Comparison of ENCODE assay signal across 9 cellular contexts in genomic region chr17:1455291-1455747, GRCh38. TPM values are rescaled to one million over a fixed set of nuclear protein-coding genes. Genes with fewer than 3 reads are reported as not detected.
DNase-seq lines count a peak whose midpoint lies in the region; ATAC-seq, FAIRE-seq and TF ChIP-seq lines count a peak whose summit lies in the region.
"Had no signal": no experiment of that assay in that cellular context is flagged by ENCODE, and none has a peak within 500 bp of the region (broad histone marks: within the 10 kb centered on the region; RNA-seq: fewer than 3 reads in every experiment).

No MANE protein-coding gene starts in this region.

- TF ChIP-seq EP300 in H1 (IDR thresholded peaks at IDR 0.05; ENCODE audit: borderline replicate concordance in 1 of 2, low read depth in 2 of 2, low read length in 2 of 2) (no peak), stomach (IDR thresholded peaks at IDR 0.05) (no peak)

- TF ChIP-seq POLR2A in H1 (IDR thresholded peaks at IDR 0.05; ENCODE audit: control extremely low read depth in 1 of 2, low read depth in 2 of 2, low read length in 2 of 2) = no peak
- no peak for TF ChIP-seq POLR2A in stomach (IDR thresholded peaks at IDR 0.05)

- POLR2A ChIA-PET in H1 (lab: Charles Lee; ENCODE audit: partially characterized antibody) = interaction anchor here (0.6 to 3.5 kb wide), 16 partner anchors 8 to 202 kb away, joined by 3 to 13 read pairs (median 4); partner anchors contain the start of genes MYO1C and YWHAE

- H3K14ac ChIP-seq in H1 (ENCODE audit: insufficient read length) = no peak overlapping the region

- intact Hi-C loops in activated CD4-positive, alpha-beta T cell treated with anti-CD3 and anti-CD28 coated beads, Interleukin-2, amount 10 ng/mL, durations not matched to agents 24 days and 14 days (cut with micrococcal nuclease) = loop anchor here (5.0 kb wide), 1 partner anchor 88 kb away; no protein-coding TSS in a partner anchor
- intact Hi-C loops in stomach (cut with DNase I; ENCODE audit: low total_unique reads) = no loop called here

- no peak overlapping the region for H3K4ac ChIP-seq in H1 (replicated peaks; ENCODE audit: insufficient read length, low read depth, low read length)

- H3K27me3 ChIP-seq in H1 (replicated peaks in 1 of 4; ENCODE audit: control insufficient read depth in 3 of 4, extremely low read depth in 1 of 4, insufficient read depth in 3 of 4, low read length in 3 of 4) (no peaks in the 10 kb centered on the region), stomach (no peaks in the 10 kb centered on the region)

- H3K27ac ChIP-seq in H1 (ENCODE audit: low read depth, low read length) (peak overlapping the region; percentile 84), stomach (peak overlapping the region; percentile 96 to 100 (median 99))

- H3K79me1 ChIP-seq in H1 (ENCODE audit: low read depth, low read length) = no peaks in the 10 kb centered on the region; the same call in 1 of the 2 replicates

- no peak overlapping the region for H2AK5ac ChIP-seq in H1 (ENCODE audit: low read depth, low read length)

- peak overlapping the region; percentile 81 for H4K91ac ChIP-seq in H1 (replicated peaks; ENCODE audit: insufficient read length, low read length)

- H3K4me3 ChIP-seq in GM12875 (ENCODE audit: low read depth, low read length) (peak overlapping the region; percentile 95), H1 (ENCODE audit: extremely low read depth in 1 of 4, insufficient read depth in 2 of 4, low read depth in 3 of 4, low read length in 4 of 4) (peak overlapping the region; percentile 75 to 92 (median 88)), stomach (peak overlapping the region; percentile 73 to 100 (median 98))

- H3K4me1 Mint-ChIP-seq in activated CD4-positive, alpha-beta T cell treated with anti-CD3 and anti-CD28 coated beads, Interleukin-2, amount 10 ng/mL, durations not matched to agents 24 days and 14 days = peaks cover 24% of the 10 kb centered on the region
- peaks cover 29% of the 10 kb centered on the region for H3K4me1 Mint-ChIP-seq in memory B cell

- FAIRE-seq in H1 (lab: Jason Lieb, UNC) = no peak
- FAIRE-seq: TTC549 had no signal

- H3K79me2 ChIP-seq in H1 (ENCODE audit: control insufficient read depth in 1 of 2, insufficient read depth in 2 of 2, low read length in 2 of 2) = peaks cover 46 to 55% of the 10 kb centered on the region in 2 experiments

- ATAC-seq in HG02840 (IDR thresholded peaks at IDR 0.05; ENCODE audit: low FRiP score, unreplicated experiment) = peak; percentile 30
- ATAC-seq in memory B cell (ENCODE audit: low read depth) = peak; percentile 33

- peaks cover 9% of the 10 kb centered on the region for H3K23me2 ChIP-seq in H1 (ENCODE audit: low read depth, low read length)

- peaks cover 0 to 8% of the 10 kb centered on the region in 2 experiments for H4K20me1 ChIP-seq in H1 (replicated peaks in 1 of 2; ENCODE audit: control insufficient read depth in 1 of 2, insufficient read depth in 2 of 2, low read length in 2 of 2)

- H3K4me2 ChIP-seq in H1 (ENCODE audit: insufficient read depth in 1 of 2, low read depth in 2 of 2, low read length in 2 of 2) = peak overlapping the region; percentile 86 to 94

- TF ChIP-seq RAD21 in H1 (IDR thresholded peaks at IDR 0.05 in 1 of 2, conservative IDR thresholded peaks at IDR 0.05 in 1 of 2; ENCODE audit: low read depth in 2 of 2, low read length in 2 of 2) = peak; percentile 14 to 42; a peak in 3 of 4 replicates

- peak overlapping the region; percentile 93; the same call in 1 of the 2 replicates for H4K8ac ChIP-seq in H1 (ENCODE audit: extremely low read depth, insufficient read depth, low read length)

- peak overlapping the region; percentile 63 to 99 (median 96) for H3K9ac ChIP-seq in H1 (replicated peaks in 1 of 4; ENCODE audit: extremely low read depth in 1 of 4, low read depth in 3 of 4, low read length in 3 of 4)

- H3K27ac Mint-ChIP-seq in activated CD4-positive, alpha-beta T cell treated with anti-CD3 and anti-CD28 coated beads, Interleukin-2, amount 10 ng/mL, durations not matched to agents 24 days and 14 days = peak overlapping the region; percentile 91
- peak overlapping the region; percentile 86 for H3K27ac Mint-ChIP-seq in memory B cell

- in situ Hi-C loops in ACHN (cut with HindIII; ENCODE audit: low pct_ligation_motif_present, low pct_unique_long_range_greater_than_20kb, low sequenced_read_pairs) = no loop called here

- peak overlapping the region; percentile 82 for H3K56ac ChIP-seq in H1 (replicated peaks; ENCODE audit: insufficient read length, low read depth, low read length)

- CTCF ChIA-PET in H1 (lab: Charles Lee; ENCODE audit: partially characterized antibody) = interaction anchor here (1.5 to 3.4 kb wide), 3 partner anchors 34 to 90 kb away, joined by 3 to 15 read pairs (median 3); no protein-coding TSS in a partner anchor

- H3K36me3 ChIP-seq in H1 (ENCODE audit: control insufficient read depth in 2 of 4, insufficient read depth in 4 of 4, low read length in 3 of 4) = 0 out of 8 replicates have a peak, but pooled peaks cover 0 to 4% (median 0%) of the 10 kb centered on the region in 4 experiments
- peaks cover 0 to 13% (median 4%) of the 10 kb centered on the region in 4 donors for H3K36me3 ChIP-seq in stomach

- peaks cover 11% of the 10 kb centered on the region for H3K27me3 Mint-ChIP-seq in activated CD4-positive, alpha-beta T cell treated with anti-CD3 and anti-CD28 coated beads, Interleukin-2, amount 10 ng/mL, durations not matched to agents 24 days and 14 days
- H3K27me3 Mint-ChIP-seq in memory B cell = peaks cover 4% of the 10 kb centered on the region

- H3K4me3 Mint-ChIP-seq in activated CD4-positive, alpha-beta T cell treated with anti-CD3 and anti-CD28 coated beads, Interleukin-2, amount 10 ng/mL, durations not matched to agents 24 days and 14 days = peak overlapping the region; percentile 91
- peak overlapping the region; percentile 88 for H3K4me3 Mint-ChIP-seq in memory B cell

- H2BK20ac ChIP-seq in H1 (ENCODE audit: low read length) = no peak overlapping the region

- DNase-seq in ACHN (peak; percentile 84), NCI-H1694 (lab: John Stamatoyannopoulos, UW) (peak; percentile 26), H1 (ENCODE audit: low read depth in 1 of 2, low spot score in 2 of 2) (peak in 1 of 2 experiments; percentile 59), memory B cell (ENCODE audit: low spot score in 2 of 2) (peak; percentile 37 to 63), stomach (peak; percentile 62)
- DNase-seq in activated CD4-positive, alpha-beta T cell treated with anti-CD3 and anti-CD28 coated beads, Interleukin-2, amount 10 ng/mL, durations not matched to agents 24 days and 14 days = peak; percentile 81

- no peak overlapping the region for H2BK120ac ChIP-seq in H1 (replicated peaks; ENCODE audit: low read depth, low read length)

- H3K4me1 ChIP-seq in H1 (replicated peaks in 1 of 4; ENCODE audit: control insufficient read depth in 3 of 4, insufficient read depth in 4 of 4, low read length in 3 of 4) = peaks cover 0 to 6% (median 3%) of the 10 kb centered on the region in 4 experiments; a peak in 3 of 7 replicates
- H3K4me1 ChIP-seq in stomach = peaks cover 37 to 64% (median 54%) of the 10 kb centered on the region in 4 donors

- H4K5ac ChIP-seq in H1 (ENCODE audit: insufficient read length, low read depth, low read length) = peak overlapping the region; percentile 88

- H2BK15ac ChIP-seq in H1 (ENCODE audit: low read length) = no peak overlapping the region

- H3K36me3 Mint-ChIP-seq in activated CD4-positive, alpha-beta T cell treated with anti-CD3 and anti-CD28 coated beads, Interleukin-2, amount 10 ng/mL, durations not matched to agents 24 days and 14 days (ENCODE audit: low read depth) = peaks cover 19% of the 10 kb centered on the region
- no peaks in the 10 kb centered on the region for H3K36me3 Mint-ChIP-seq in memory B cell

- TF ChIP-seq CTCF in GM12875 (IDR thresholded peaks at IDR 0.05; ENCODE audit: borderline replicate concordance, insufficient read depth, low read depth, low read length) (peak; percentile 73), H1 (IDR thresholded peaks at IDR 0.05; ENCODE audit: control extremely low read depth in 1 of 3, insufficient read depth in 1 of 3, low read depth in 1 of 3, low read length in 3 of 3) (peak; percentile 54 to 70 (median 64)), stomach (IDR thresholded peaks at IDR 0.05) (peak in 5 of 7 experiments; percentile 33 to 58 (median 52))

- peak overlapping the region; percentile 23; the same call in 1 of the 2 replicates for H2BK12ac ChIP-seq in H1 (ENCODE audit: low read depth, low read length)

- H3K18ac ChIP-seq in H1 (ENCODE audit: extremely low read depth, low read length) = peak overlapping the region; percentile 60

- H2BK5ac ChIP-seq in H1 (ENCODE audit: low read depth, low read length) = peak overlapping the region; percentile 85; the same call in 1 of the 2 replicates

- H3K9me3 ChIP-seq in H1 (ENCODE audit: insufficient read depth in 2 of 2, low read depth in 1 of 2, low read length in 1 of 2) (no peaks in the 10 kb centered on the region), stomach (no peaks in the 10 kb centered on the region)

- H3K23ac ChIP-seq in H1 (ENCODE audit: insufficient read length) = no peak overlapping the region

- WGBS in H1 (ENCODE audit: extremely low coverage in 1 of 2, insufficient coverage in 1 of 2, insufficient read length in 1 of 2, insufficient replicate concordance in 2 of 2, low coverage in 1 of 2, low lambda C conversion rate in 2 of 2, missing lambda C conversion rate in 1 of 2), 2 experiments = 3% methylated on average over 18 of the region's 27 CpGs; no CpG with 5 or more reads in 1 of the 2 experiments
- WGBS in stomach, 5 donors = 0 to 1% (median 0%) methylated on average over 18 to 27 of the region's 27 CpGs

- no peaks in the 10 kb centered on the region for H3K9me3 Mint-ChIP-seq in activated CD4-positive, alpha-beta T cell treated with anti-CD3 and anti-CD28 coated beads, Interleukin-2, amount 10 ng/mL, durations not matched to agents 24 days and 14 days
- H3K9me3 Mint-ChIP-seq in memory B cell = no peaks in the 10 kb centered on the region

- H2AFZ ChIP-seq in H1 (ENCODE audit: low read length) = no peak overlapping the region

RNA-seq across cellular contexts. Expression of gene CRK, which starts 0.7 kb away (rescaled TPM):
- total RNA-seq in activated CD4-positive, alpha-beta T cell treated with anti-CD3 and anti-CD28 coated beads, Interleukin-2, amount 10 ng/mL, durations not matched to agents 24 days and 14 days = 22.5 and 24.3 TPM in 2 replicates
- 51.9 and 57.1 TPM in 2 replicates for total RNA-seq in H1 (2021; fragmentation: NEBNext Ultra II Directional; extraction: Animal tissue kit (Norgen Biotek cat#: 25700))
- polyA plus RNA-seq in H1 (2011; rRNA removed) (25.7 and 32.8 TPM in 2 replicates), stomach (10 to 100 TPM; 18.0 to 40.5 (median 32.9) TPM)
- polyA plus RNA-seq in H1 (2011; cell fraction: cytosol; rRNA removed) = 40.4 TPM
- 10.4 TPM for polyA plus RNA-seq in H1 (2011; cell fraction: nucleus; rRNA removed)
- 30.5 to 38.1 TPM (median 34.7 TPM) in 4 replicates for polyA plus RNA-seq in H1 (2012, experiment 1 of 2)
- polyA plus RNA-seq in H1 (2012, experiment 2 of 2) = 4.9 TPM
- 27.5 TPM for polyA plus RNA-seq in H1 (2013, experiment 1 of 2)
- polyA plus RNA-seq in H1 (2013, experiment 2 of 2) = 28.4 TPM
- polyA minus RNA-seq in H1 (2011; rRNA and poly(A)+ RNA removed) = 50.9 and 59.7 TPM in 2 replicates
- 29.9 TPM for polyA minus RNA-seq in H1 (2011; cell fraction: cytosol; rRNA and poly(A)+ RNA removed)
- 17.3 TPM for polyA minus RNA-seq in H1 (2011; cell fraction: nucleus; rRNA and poly(A)+ RNA removed)
- 10 to 100 TPM; 18.2 to 87.5 (median 53.5) TPM for total RNA-seq in stomach

RNA-seq across cellular contexts. Expression of gene MYO1C, which starts 37.2 kb away (rescaled TPM):
- total RNA-seq in activated CD4-positive, alpha-beta T cell treated with anti-CD3 and anti-CD28 coated beads, Interleukin-2, amount 10 ng/mL, durations not matched to agents 24 days and 14 days = 37.4 and 43.4 TPM in 2 replicates
- 78.6 and 80.2 TPM in 2 replicates for total RNA-seq in H1 (2021; fragmentation: NEBNext Ultra II Directional; extraction: Animal tissue kit (Norgen Biotek cat#: 25700))
- 40.1 and 52.4 TPM in 2 replicates for polyA plus RNA-seq in H1 (2011; rRNA removed)
- 44.8 TPM for polyA plus RNA-seq in H1 (2011; cell fraction: cytosol; rRNA removed)
- 101 TPM for polyA plus RNA-seq in H1 (2011; cell fraction: nucleus; rRNA removed)
- 42.7 to 57.4 TPM (median 55.0 TPM) in 4 replicates for polyA plus RNA-seq in H1 (2012, experiment 1 of 2)
- polyA plus RNA-seq in H1 (2012, experiment 2 of 2) = 52.1 TPM
- polyA plus RNA-seq in H1 (2013, experiment 1 of 2) = 32.7 TPM
- polyA plus RNA-seq in H1 (2013, experiment 2 of 2) = 31.0 TPM
- 116 and 124 TPM in 2 replicates for polyA minus RNA-seq in H1 (2011; rRNA and poly(A)+ RNA removed)
- 57.5 TPM for polyA minus RNA-seq in H1 (2011; cell fraction: cytosol; rRNA and poly(A)+ RNA removed)
- polyA minus RNA-seq in H1 (2011; cell fraction: nucleus; rRNA and poly(A)+ RNA removed) = 44.3 TPM
- total RNA-seq in stomach = 100 to 1,000 TPM in 3 of 5 donors, 10 to 100 TPM in 2; 74.2 to 158 (median 107) TPM
- polyA plus RNA-seq in stomach = 10 to 100 TPM; 45.2 to 61.3 (median 54.4) TPM

RNA-seq across cellular contexts. Expression of gene YWHAE, which starts 55.3 kb away (rescaled TPM):
- total RNA-seq in activated CD4-positive, alpha-beta T cell treated with anti-CD3 and anti-CD28 coated beads, Interleukin-2, amount 10 ng/mL, durations not matched to agents 24 days and 14 days = 493 and 504 TPM in 2 replicates
- 1,186 and 1,198 TPM in 2 replicates for total RNA-seq in H1 (2021; fragmentation: NEBNext Ultra II Directional; extraction: Animal tissue kit (Norgen Biotek cat#: 25700))
- polyA plus RNA-seq in H1 (2011; rRNA removed) = 366 and 559 TPM in 2 replicates
- polyA plus RNA-seq in H1 (2011; cell fraction: cytosol; rRNA removed) = 1,113 TPM
- polyA plus RNA-seq in H1 (2011; cell fraction: nucleus; rRNA removed) = 216 TPM
- 983 to 1,666 TPM (median 1,204 TPM) in 4 replicates for polyA plus RNA-seq in H1 (2012, experiment 1 of 2)
- 617 TPM for polyA plus RNA-seq in H1 (2012, experiment 2 of 2)
- polyA plus RNA-seq in H1 (2013, experiment 1 of 2) = 631 TPM
- polyA plus RNA-seq in H1 (2013, experiment 2 of 2) = 696 TPM
- polyA minus RNA-seq in H1 (2011; rRNA and poly(A)+ RNA removed) = 566 and 613 TPM in 2 replicates
- 578 TPM for polyA minus RNA-seq in H1 (2011; cell fraction: cytosol; rRNA and poly(A)+ RNA removed)
- 202 TPM for polyA minus RNA-seq in H1 (2011; cell fraction: nucleus; rRNA and poly(A)+ RNA removed)
- 1,000 to 10,000 TPM in 2 of 5 donors, 100 to 1,000 TPM in 3; 335 to 1,151 (median 362) TPM for total RNA-seq in stomach
- 100 to 1,000 TPM; 219 to 323 (median 254) TPM for polyA plus RNA-seq in stomach
